In the genomic region with DNA sequence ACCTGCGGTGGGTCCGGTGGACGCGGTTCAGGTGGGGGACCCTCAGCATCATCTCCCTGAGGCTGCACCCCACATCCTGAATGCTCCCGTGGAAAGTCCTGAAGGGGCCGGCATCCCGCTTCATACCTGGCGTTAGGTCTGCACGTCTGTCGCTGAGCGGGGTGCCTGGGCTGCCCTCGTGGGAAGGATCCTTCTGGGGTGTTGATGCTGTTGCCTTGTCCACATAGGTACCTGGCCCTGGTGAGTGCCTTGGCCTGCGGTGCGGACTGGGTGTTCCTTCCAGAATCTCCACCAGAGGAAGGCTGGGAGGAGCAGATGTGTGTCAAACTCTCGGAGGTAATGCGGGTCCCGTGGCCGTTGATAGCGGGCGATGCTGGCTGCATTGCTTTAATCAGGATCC, we compare ENCODE assay signal across 12 cellular contexts.
"Had no signal": no experiment of that assay in that cellular context is flagged by ENCODE, and none has a peak within 500 bp of the region (broad histone marks: within the 10 kb centered on the region; RNA-seq: fewer than 3 reads in every experiment).

No MANE protein-coding gene starts in this region.

- ATAC-seq: left colon, pancreas had no signal

- FAIRE-seq: pancreas had no signal

- H3K27ac ChIP-seq: neural progenitor cell, pancreas had no signal

- H3K27me3 ChIP-seq: neural progenitor cell, pancreas had no signal

- H3K4me1 ChIP-seq: neural progenitor cell, pancreas had no signal

- DNase-seq: activated CD4-positive, CD25-positive, alpha-beta regulatory T cell treated with anti-CD3 and anti-CD28 coated beads, Interleukin-2, amount 50 U/mL, for 72 hours; activated naive CD4-positive, alpha-beta T cell treated with anti-CD3 and anti-CD28 coated beads, Interleukin-2, amount 10 ng/mL, durations not matched to agents 7 days and 5 days; activated T-cell treated with anti-CD3 and anti-CD28 coated beads for 4 hours; left colon; naive B cell; pancreas; stimulated activated CD4-positive, alpha-beta T cell treated with anti-CD3 and anti-CD28 coated beads, Interleukin-4, amount 100 ng/mL, for 24 hours; stimulated activated CD8-positive, alpha-beta memory T cell treated with anti-CD3 and anti-CD28 coated beads, Interleukin-4, amount 100 ng/mL, for 48 hours; stimulated activated naive CD4-positive, alpha-beta T cell treated with Interleukin-2 at 50 U/mL for 16 hours; T1000; trophoblast cell had no signal

- H3K9ac ChIP-seq: neural progenitor cell had no signal

- H3K4me2 ChIP-seq: neural progenitor cell had no signal

- H3K36me3 ChIP-seq: neural progenitor cell, pancreas had no signal

- H3K4me3 ChIP-seq: neural progenitor cell, pancreas had no signal

- H2AFZ ChIP-seq: neural progenitor cell had no signal

- H3K9me3 ChIP-seq: pancreas had no signal
